12 cellular contexts compared by ENCODE assay signal in the genomic region with DNA sequence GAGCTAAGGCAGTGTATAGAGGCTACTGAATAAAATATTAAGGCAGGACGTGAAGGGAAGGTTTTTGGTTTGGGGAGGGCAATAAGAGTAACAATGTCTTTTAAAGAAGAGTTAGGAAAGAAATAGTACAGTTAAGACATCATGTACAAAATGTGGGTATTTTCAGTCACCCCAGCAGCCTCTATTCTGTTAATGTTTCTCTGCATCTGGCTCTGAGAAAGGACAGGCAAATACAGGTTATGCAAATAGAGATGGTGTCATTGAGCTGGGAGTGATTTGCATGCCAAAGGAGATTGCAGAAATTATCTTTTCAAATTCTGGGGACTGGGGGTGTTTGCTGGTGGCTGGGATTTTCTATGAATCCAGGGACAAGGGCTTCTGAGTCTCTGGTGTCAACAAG. TPM values are rescaled to one million over a fixed set of nuclear protein-coding genes. Genes with fewer than 3 reads are reported as not detected.
DNase-seq lines count a peak whose midpoint lies in the region; ATAC-seq and TF ChIP-seq lines count a peak whose summit lies in the region.
"Had no signal": no experiment of that assay in that cellular context is flagged by ENCODE, and none has a peak within 500 bp of the region (broad histone marks: within the 10 kb centered on the region; RNA-seq: fewer than 3 reads in every experiment).

No MANE protein-coding gene starts in this region.

- H3K4me3 ChIP-seq in aorta (ENCODE audit: low read length in 2 of 2) (no peak overlapping the region), heart right ventricle (no peak overlapping the region)

- H3K27ac ChIP-seq in aorta (ENCODE audit: low read depth in 1 of 2, low read length in 2 of 2) (no peak overlapping the region), heart right ventricle (no peak overlapping the region)

- H3K27me3 ChIP-seq in aorta (ENCODE audit: control insufficient read depth in 1 of 2, insufficient read depth in 2 of 2, low read length in 1 of 2) (no peaks in the 10 kb centered on the region), heart right ventricle (peaks cover 0 to 5% (median 0%) of the 10 kb centered on the region in 7 donors)

- H3K36me3 ChIP-seq in aorta (ENCODE audit: control insufficient read depth in 1 of 2, insufficient read depth in 2 of 2, low read length in 1 of 2) (no peaks in the 10 kb centered on the region), heart right ventricle (no peaks in the 10 kb centered on the region)

- WGBS in aorta, 2 donors = 64 to 83% methylated on average over 1 of the region's 1 CpG
- 76 to 84% methylated on average over 1 of the region's 1 CpG for WGBS in heart right ventricle, 2 donors

- intact Hi-C loops in aorta (cut with DNase I) = no loop called here
- intact Hi-C loops in heart right ventricle (cut with DNase I) = no loop called here

- no peaks in the 10 kb centered on the region for H3K9me3 ChIP-seq in aorta (ENCODE audit: control insufficient read depth, low read length)
- H3K9me3 ChIP-seq in heart right ventricle = no peaks in the 10 kb centered on the region

- H3K4me1 ChIP-seq in aorta (ENCODE audit: control insufficient read depth in 1 of 2, insufficient read depth in 2 of 2, low read length in 2 of 2) = no peaks in the 10 kb centered on the region
- H3K4me1 ChIP-seq in heart right ventricle = peaks cover 0 to 4% (median 0%) of the 10 kb centered on the region in 9 donors

- peak; percentile 92 for ATAC-seq in GM18867 (IDR thresholded peaks at IDR 0.05; ENCODE audit: unreplicated experiment)
- ATAC-seq in GM21529 (IDR thresholded peaks at IDR 0.05; ENCODE audit: unreplicated experiment) = peak; percentile 78
- peak; percentile 79 for ATAC-seq in HG03060 (IDR thresholded peaks at IDR 0.05; ENCODE audit: low read depth, unreplicated experiment)
- no peak for ATAC-seq in aorta (ENCODE audit: low FRiP score)
- no peak for ATAC-seq in heart right ventricle
- ATAC-seq: T-cell had no signal

- TF ChIP-seq CTCF in heart right ventricle (IDR thresholded peaks at IDR 0.05) = no peak

- DNase-seq in NCI-H526 (lab: John Stamatoyannopoulos, UW) (peak; percentile 88 to 92), MV-4-11 (lab: John Stamatoyannopoulos, UW) (no peak), aorta (no peak), DMS79 treated with DMSO at 0.1 percent for 48 hours (lab: John Stamatoyannopoulos, UW) (no peak), heart right ventricle (no peak)
- DNase-seq: islet precursor cell, naive B cell, NCI-H1417 treated with DMSO at 0.1 percent for 48 hours, T-cell had no signal

RNA-seq across cellular contexts. Expression of gene TAS2R60, which starts 6.7 kb away (rescaled TPM):
- total RNA-seq in aorta (1 to 10 TPM; 1.2 to 2.7 TPM), heart right ventricle (not detected)
- polyA plus RNA-seq in aorta (not detected), heart right ventricle (not detected)

RNA-seq across cellular contexts. Expression of gene EPHA1, which starts 27.9 kb away (rescaled TPM):
- total RNA-seq in aorta (under 1 TPM; 0.21 to 0.45 TPM), heart right ventricle (under 1 TPM in 1 of 10 donors, not detected in 9; 0.39 TPM)
- polyA plus RNA-seq in aorta (1 to 10 TPM in 1 of 2 donors, under 1 TPM in 1; 0.20 to 1.9 TPM), heart right ventricle (under 1 TPM; 0.12 to 0.73 TPM)

RNA-seq across cellular contexts. Expression of gene TAS2R41, which starts 41.1 kb away (rescaled TPM):
- 1 to 10 TPM in 1 of 2 donors, under 1 TPM in 1; 0.69 to 1.0 TPM for total RNA-seq in aorta
- polyA plus RNA-seq in aorta = not detected
- under 1 TPM in 1 of 10 donors, not detected in 9; 0.40 TPM for total RNA-seq in heart right ventricle
- not detected for polyA plus RNA-seq in heart right ventricle

RNA-seq across cellular contexts. Expression of gene ZYX, which starts 55.4 kb away (rescaled TPM):
- total RNA-seq in aorta (100 to 1,000 TPM; 307 to 499 TPM), heart right ventricle (100 to 1,000 TPM in 2 of 10 donors, 10 to 100 TPM in 8; 48.5 to 148 (median 74.6) TPM)
- polyA plus RNA-seq in aorta (100 to 1,000 TPM; 131 to 305 TPM), heart right ventricle (100 to 1,000 TPM in 1 of 2 donors, 10 to 100 TPM in 1; 58.9 to 152 TPM)

Comparison
In these comparisons a context has a peak if more than half of its experiments do, and no peak if none do; other contexts are left out.
1. ATAC-seq: peak in GM18867 (single experiment), GM21529 (single experiment) and HG03060 (single experiment); none in aorta (single experiment) and heart right ventricle (0 of 8).
2. DNase-seq: peak in NCI-H526 (2 of 2); none in MV-4-11 (single experiment), aorta (0 of 2), DMS79 treated with DMSO at 0.1 percent for 48 hours (single experiment) and heart right ventricle (0 of 2).